Comparison of ENCODE assay signal across 1 cellular context in genomic region chr17:28227278-28228108, GRCh38.
TF ChIP-seq lines count a peak whose summit lies in the region.

No MANE protein-coding gene starts in this region.

TF ChIP-seq in GM12878, 131 proteins besides CTCF, POLR2A, EP300 and RAD21 (continued from another document):
- TF ChIP-seq, protein P1, sequence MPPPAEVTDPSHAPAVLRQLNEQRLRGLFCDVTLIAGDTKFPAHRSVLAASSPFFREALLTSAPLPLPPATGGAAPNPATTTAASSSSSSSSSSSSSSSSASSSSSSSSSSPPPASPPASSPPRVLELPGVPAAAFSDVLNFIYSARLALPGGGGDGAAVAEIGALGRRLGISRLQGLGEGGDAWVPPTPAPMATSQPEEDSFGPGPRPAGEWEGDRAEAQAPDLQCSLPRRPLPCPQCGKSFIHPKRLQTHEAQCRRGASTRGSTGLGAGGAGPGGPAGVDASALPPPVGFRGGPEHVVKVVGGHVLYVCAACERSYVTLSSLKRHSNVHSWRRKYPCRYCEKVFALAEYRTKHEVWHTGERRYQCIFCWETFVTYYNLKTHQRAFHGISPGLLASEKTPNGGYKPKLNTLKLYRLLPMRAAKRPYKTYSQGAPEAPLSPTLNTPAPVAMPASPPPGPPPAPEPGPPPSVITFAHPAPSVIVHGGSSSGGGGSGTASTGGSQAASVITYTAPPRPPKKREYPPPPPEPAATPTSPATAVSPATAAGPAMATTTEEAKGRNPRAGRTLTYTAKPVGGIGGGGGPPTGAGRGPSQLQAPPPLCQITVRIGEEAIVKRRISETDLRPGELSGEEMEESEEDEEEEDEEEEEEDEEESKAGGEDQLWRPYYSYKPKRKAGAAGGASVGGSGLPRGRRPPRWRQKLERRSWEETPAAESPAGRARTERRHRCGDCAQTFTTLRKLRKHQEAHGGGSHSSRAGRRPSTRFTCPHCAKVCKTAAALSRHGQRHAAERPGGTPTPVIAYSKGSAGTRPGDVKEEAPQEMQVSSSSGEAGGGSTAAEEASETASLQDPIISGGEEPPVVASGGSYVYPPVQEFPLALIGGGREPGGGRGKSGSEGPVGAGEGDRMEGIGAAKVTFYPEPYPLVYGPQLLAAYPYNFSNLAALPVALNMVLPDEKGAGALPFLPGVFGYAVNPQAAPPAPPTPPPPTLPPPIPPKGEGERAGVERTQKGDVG (CRISPR knock-in tag; IDR thresholded peaks at IDR 0.05): no peak
- TF ChIP-seq ZNF207 (IDR thresholded peaks at IDR 0.05; ENCODE audit: borderline replicate concordance) (no peak), TAF1 (IDR thresholded peaks at IDR 0.05; ENCODE audit: borderline replicate concordance, low read depth, low read length) (no peak), ESRRA (IDR thresholded peaks at IDR 0.05; ENCODE audit: low read length) (no peak)
